Comparison of ENCODE assay signal across 1 cellular context in the genomic region with DNA sequence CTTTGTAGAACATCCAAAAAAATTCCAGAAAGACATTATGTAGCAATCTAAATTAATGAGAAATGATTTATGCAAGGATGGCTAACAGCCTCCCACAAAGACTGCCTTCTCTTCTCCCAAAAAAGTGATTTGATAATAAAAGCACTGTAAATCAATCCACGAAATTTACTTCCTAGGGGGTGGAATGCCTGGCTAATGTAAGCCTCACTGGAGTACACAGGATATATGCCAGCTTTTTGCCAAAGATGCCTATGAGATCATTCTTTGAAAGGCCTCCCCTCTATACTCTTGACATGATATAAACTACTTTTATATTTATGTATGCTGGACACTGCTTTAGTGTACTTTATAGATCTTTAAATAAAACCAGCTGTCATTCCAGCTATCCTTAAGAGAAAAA.
A peak's percentile ranks its signal among the peaks of the same experiment; 100 is the strongest.
TF ChIP-seq lines count a peak whose summit lies in the region.

No MANE protein-coding gene starts in this region.

TF ChIP-seq in SK-N-SH, 30 proteins besides CTCF, POLR2A, EP300 and RAD21 (continued from another document):
- TF ChIP-seq, protein P1, sequence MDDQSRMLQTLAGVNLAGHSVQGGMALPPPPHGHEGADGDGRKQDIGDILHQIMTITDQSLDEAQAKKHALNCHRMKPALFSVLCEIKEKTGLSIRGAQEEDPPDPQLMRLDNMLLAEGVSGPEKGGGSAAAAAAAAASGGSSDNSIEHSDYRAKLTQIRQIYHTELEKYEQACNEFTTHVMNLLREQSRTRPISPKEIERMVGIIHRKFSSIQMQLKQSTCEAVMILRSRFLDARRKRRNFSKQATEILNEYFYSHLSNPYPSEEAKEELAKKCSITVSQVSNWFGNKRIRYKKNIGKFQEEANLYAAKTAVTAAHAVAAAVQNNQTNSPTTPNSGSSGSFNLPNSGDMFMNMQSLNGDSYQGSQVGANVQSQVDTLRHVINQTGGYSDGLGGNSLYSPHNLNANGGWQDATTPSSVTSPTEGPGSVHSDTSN (IDR thresholded peaks at IDR 0.05): peak; percentile 92
- TF ChIP-seq FOXM1 (IDR thresholded peaks at IDR 0.05; ENCODE audit: low read depth): peak; percentile 71; the same call in 1 of the 2 replicates
- TF ChIP-seq FOSL2 (IDR thresholded peaks at IDR 0.05; ENCODE audit: borderline replicate concordance, low read depth): 0 out of 2 replicates have a peak, but pooled peaks have one; percentile 2
- TF ChIP-seq, protein P2, sequence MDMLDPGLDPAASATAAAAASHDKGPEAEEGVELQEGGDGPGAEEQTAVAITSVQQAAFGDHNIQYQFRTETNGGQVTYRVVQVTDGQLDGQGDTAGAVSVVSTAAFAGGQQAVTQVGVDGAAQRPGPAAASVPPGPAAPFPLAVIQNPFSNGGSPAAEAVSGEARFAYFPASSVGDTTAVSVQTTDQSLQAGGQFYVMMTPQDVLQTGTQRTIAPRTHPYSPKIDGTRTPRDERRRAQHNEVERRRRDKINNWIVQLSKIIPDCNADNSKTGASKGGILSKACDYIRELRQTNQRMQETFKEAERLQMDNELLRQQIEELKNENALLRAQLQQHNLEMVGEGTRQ (IDR thresholded peaks at IDR 0.05; ENCODE audit: borderline replicate concordance, low read depth, low read length): no peak
